In genomic region chr7:28072876-28073514, GRCh38 we compare ENCODE assay signal across 29 cellular contexts.
"Had no signal": no experiment of that assay in that cellular context is flagged by ENCODE, and none has a peak within 500 bp of the region (broad histone marks: within the 10 kb centered on the region; RNA-seq: fewer than 3 reads in every experiment).

No MANE protein-coding gene starts in this region.

- ATAC-seq: activated T-helper 17 cell treated with anti-CD3 and anti-CD28 coated beads, Interleukin-2, amount 50 U/mL, for 72 hours had no signal

- DNase-seq: activated CD4-positive, alpha-beta memory T cell treated with anti-CD3 and anti-CD28 coated beads, Interleukin-2, amount 10 ng/mL, durations not matched to agents 7 days and 5 days; activated CD4-positive, alpha-beta T cell treated with anti-CD3 and anti-CD28 coated beads, Interleukin-2, amount 10 ng/mL, durations not matched to agents 7 days and 5 days; activated CD4-positive, CD25-positive, alpha-beta regulatory T cell; activated gamma-delta T cell; activated naive CD4-positive, alpha-beta T cell treated with anti-CD3 and anti-CD28 coated beads for 36 hours; activated T-cell treated with anti-CD3 and anti-CD28 coated beads for 4 hours; activated T-cell treated with anti-CD3 and anti-CD28 coated beads, Interleukin-2, amount 50 U/mL, for 48 hours; brain microvascular endothelial cell; cerebellar nuclear complex; Kasumi-1; KBM-7; NCI-H1105 treated with DMSO at 0.1 percent for 48 hours; NCI-H1436 treated with DMSO at 0.1 percent for 48 hours; NCI-H187; NCI-H2081 treated with DMSO at 0.1 percent for 48 hours; NCI-H2171; NCI-H2227 treated with DMSO at 0.1 percent for 48 hours; NCI-H446 treated with DMSO at 0.1 percent for 48 hours; NCI-H524 treated with DMSO at 0.1 percent for 48 hours; NCI-H774; Peyer's patch; SHP77; T-helper 9 cell had no signal

- FAIRE-seq: TTC549 had no signal

- H3K36me3 ChIP-seq: brain microvascular endothelial cell, cardiac muscle cell, Peyer's patch, SJSA1 had no signal

- H3K4me3 Mint-ChIP-seq: activated CD4-positive, alpha-beta memory T cell treated with anti-CD3 and anti-CD28 coated beads, Interleukin-2, amount 10 ng/mL, durations not matched to agents 7 days and 5 days; activated CD4-positive, alpha-beta T cell treated with anti-CD3 and anti-CD28 coated beads, Interleukin-2, amount 10 ng/mL, durations not matched to agents 7 days and 5 days; activated naive CD4-positive, alpha-beta T cell treated with anti-CD3 and anti-CD28 coated beads for 36 hours; activated naive CD8-positive, alpha-beta T cell; activated T-helper 17 cell treated with anti-CD3 and anti-CD28 coated beads, Interleukin-2, amount 50 U/mL, for 72 hours; T-helper 1 cell treated with Interleukin-12 subunit alpha and Interleukin-12 subunit beta and Interleukin-4 antibody, amounts not matched to agents 30 μg/mL and 1 μg/mL, for 36 hours had no signal

- H3K36me3 Mint-ChIP-seq: activated naive CD8-positive, alpha-beta T cell had no signal

- H3K27me3 ChIP-seq: brain microvascular endothelial cell, cardiac muscle cell, Peyer's patch, SJSA1 had no signal

- H3K27me3 Mint-ChIP-seq: activated CD4-positive, alpha-beta memory T cell treated with anti-CD3 and anti-CD28 coated beads, Interleukin-2, amount 10 ng/mL, durations not matched to agents 7 days and 5 days; activated naive CD8-positive, alpha-beta T cell; activated T-helper 17 cell treated with anti-CD3 and anti-CD28 coated beads, Interleukin-2, amount 50 U/mL, for 72 hours had no signal

- H3K9me3 Mint-ChIP-seq: activated CD4-positive, alpha-beta memory T cell treated with anti-CD3 and anti-CD28 coated beads, Interleukin-2, amount 10 ng/mL, durations not matched to agents 7 days and 5 days; activated CD4-positive, alpha-beta T cell treated with anti-CD3 and anti-CD28 coated beads, Interleukin-2, amount 10 ng/mL, durations not matched to agents 7 days and 5 days; activated naive CD4-positive, alpha-beta T cell treated with anti-CD3 and anti-CD28 coated beads for 36 hours; activated T-helper 17 cell treated with anti-CD3 and anti-CD28 coated beads, Interleukin-2, amount 50 U/mL, for 72 hours; T-helper 1 cell treated with Interleukin-12 subunit alpha and Interleukin-12 subunit beta and Interleukin-4 antibody, amounts not matched to agents 30 μg/mL and 1 μg/mL, for 36 hours had no signal

- H3K27ac Mint-ChIP-seq: activated CD4-positive, alpha-beta memory T cell treated with anti-CD3 and anti-CD28 coated beads, Interleukin-2, amount 10 ng/mL, durations not matched to agents 7 days and 5 days; activated CD4-positive, alpha-beta T cell treated with anti-CD3 and anti-CD28 coated beads, Interleukin-2, amount 10 ng/mL, durations not matched to agents 7 days and 5 days; activated naive CD4-positive, alpha-beta T cell treated with anti-CD3 and anti-CD28 coated beads for 36 hours; activated naive CD8-positive, alpha-beta T cell; activated T-helper 17 cell treated with anti-CD3 and anti-CD28 coated beads, Interleukin-2, amount 50 U/mL, for 72 hours; T-helper 1 cell treated with Interleukin-12 subunit alpha and Interleukin-12 subunit beta and Interleukin-4 antibody, amounts not matched to agents 30 μg/mL and 1 μg/mL, for 36 hours had no signal

- H3K9me3 ChIP-seq: Peyer's patch, SJSA1 had no signal

- H3K4me1 Mint-ChIP-seq: activated CD4-positive, alpha-beta memory T cell treated with anti-CD3 and anti-CD28 coated beads, Interleukin-2, amount 10 ng/mL, durations not matched to agents 7 days and 5 days; activated CD4-positive, alpha-beta T cell treated with anti-CD3 and anti-CD28 coated beads, Interleukin-2, amount 10 ng/mL, durations not matched to agents 7 days and 5 days; activated T-helper 17 cell treated with anti-CD3 and anti-CD28 coated beads, Interleukin-2, amount 50 U/mL, for 72 hours had no signal

- H3K27ac ChIP-seq: brain microvascular endothelial cell, cardiac muscle cell, Peyer's patch, SJSA1 had no signal

- H3K4me3 ChIP-seq: cardiac muscle cell, Peyer's patch, SJSA1 had no signal
